ENCODE assay signal across 8 cellular contexts in genomic region chr17:49565948-49566491, GRCh38. TPM values are rescaled to one million over a fixed set of nuclear protein-coding genes. Genes with fewer than 3 reads are reported as not detected.
DNase-seq lines count a peak whose midpoint lies in the region; ATAC-seq, FAIRE-seq and TF ChIP-seq lines count a peak whose summit lies in the region.

No MANE protein-coding gene starts in this region.

- ATAC-seq in mucosa of descending colon = peak; percentile 7

- TF ChIP-seq CTCF in bronchial epithelial cell (IDR thresholded peaks at IDR 0.05; ENCODE audit: insufficient read depth, low read length, severe bottlenecking) = no peak
- TF ChIP-seq CTCF in mucosa of descending colon (IDR thresholded peaks at IDR 0.05) = no peak

- FAIRE-seq in bronchial epithelial cell (lab: Jason Lieb, UNC) = no peak

- H3K4me3 ChIP-seq in bronchial epithelial cell (ENCODE audit: low read depth, low read length) (no peak overlapping the region), mucosa of descending colon (no peak overlapping the region)

- no peaks in the 10 kb centered on the region for H3K27me3 ChIP-seq in bronchial epithelial cell (ENCODE audit: control insufficient read depth, insufficient read depth, low read length)

- DNase-seq in Ammon's horn (ENCODE audit: low spot score) (peak; percentile 72), MV-4-11 (lab: John Stamatoyannopoulos, UW) (peak; percentile 35), bronchial epithelial cell (ENCODE audit: low read depth) (peak; percentile 58), mucosa of descending colon (peak in 1 of 3 donors; percentile 20), KG1 (lab: John Stamatoyannopoulos, UW) (no peak), HK-2 (ENCODE audit: unreplicated experiment) (no peak), NCI-H1694 treated with DMSO at 0.1 percent for 48 hours (lab: John Stamatoyannopoulos, UW) (no peak), D341Med (ENCODE audit: low spot score) (no peak)

- no peaks in the 10 kb centered on the region for H3K9me3 ChIP-seq in mucosa of descending colon

- intact Hi-C loops in mucosa of descending colon (cut with DNase I, micrococcal nuclease) = loop anchor here (10.0 kb wide), 2 partner anchors 289 to 429 kb away; partner anchors contain the start of gene DLX3 (in 1 of the 2)

- H3K4me1 ChIP-seq in mucosa of descending colon (ENCODE audit: low read depth) = peaks cover 4% of the 10 kb centered on the region

- H3K36me3 ChIP-seq in bronchial epithelial cell (ENCODE audit: control insufficient read depth, insufficient read depth, low read length) (no peaks in the 10 kb centered on the region), mucosa of descending colon (ENCODE audit: low read depth) (no peaks in the 10 kb centered on the region)

RNA-seq across cellular contexts. Expression of gene NXPH3, which starts 9.7 kb away (rescaled TPM):
- total RNA-seq in bronchial epithelial cell = not detected in 2 replicates
- 10 to 100 TPM in 1 of 3 donors, 1 to 10 TPM in 1, under 1 TPM in 1; 0.93 to 19.9 (median 2.3) TPM for total RNA-seq in mucosa of descending colon

Comparison
In these comparisons a context has a peak if more than half of its experiments do, and no peak if none do; other contexts are left out.
1. DNase-seq: peak in Ammon's horn (single experiment), MV-4-11 (single experiment) and bronchial epithelial cell (single experiment); none in KG1 (single experiment), HK-2 (single experiment), NCI-H1694 treated with DMSO at 0.1 percent for 48 hours (single experiment) and D341Med (single experiment).